Comparison of ENCODE assay signal across 9 cellular contexts in genomic region chr9:134644715-134645606, GRCh38. TPM values are rescaled to one million over a fixed set of nuclear protein-coding genes. Genes with fewer than 3 reads are reported as not detected.
DNase-seq lines count a peak whose midpoint lies in the region; ATAC-seq and TF ChIP-seq lines count a peak whose summit lies in the region.
"Had no signal": no experiment of that assay in that cellular context is flagged by ENCODE, and none has a peak within 500 bp of the region (broad histone marks: within the 10 kb centered on the region; RNA-seq: fewer than 3 reads in every experiment).

No MANE protein-coding gene starts in this region.

- intact Hi-C loops in MCF 10A (cut with micrococcal nuclease): loop anchor here (5.0 to 10.0 kb wide), 2 partner anchors 188 to 470 kb away; no protein-coding TSS in a partner anchor
- intact Hi-C loops in left colon (cut with DNase I, micrococcal nuclease): no loop called here

- no peaks in the 10 kb centered on the region for H3K9me3 ChIP-seq in suprapubic skin

- no peaks in the 10 kb centered on the region for H3K36me3 Mint-ChIP-seq in MCF 10A (ENCODE audit: insufficient read depth, unreplicated experiment)

- no peaks in the 10 kb centered on the region for H3K27me3 Mint-ChIP-seq in MCF 10A (ENCODE audit: insufficient read depth, unreplicated experiment)

- DNase-seq in HT1080 (ENCODE audit: low read depth): peak; percentile 96
- peak; percentile 97 for DNase-seq in MCF 10A (ENCODE audit: unreplicated experiment)
- peak; percentile 29 to 57 for DNase-seq in left colon
- DNase-seq in suprapubic skin (ENCODE audit: low spot score in 2 of 2): peak; percentile 84 to 94
- no peak for DNase-seq in NCI-H1092 (lab: John Stamatoyannopoulos, UW)
- DNase-seq in NCI-H1105 (lab: John Stamatoyannopoulos, UW): no peak
- no peak for DNase-seq in stimulated activated naive CD8-positive, alpha-beta T cell treated with anti-CD3 and anti-CD28 coated beads, Interleukin-15, Interleukin-2, amounts not matched to agents 100 U/mL and 50 U/mL, for 24 hours

- no peak for TF ChIP-seq EP300 in suprapubic skin (IDR thresholded peaks at IDR 0.05)

- no TSS peak for BruUV-seq in MCF 10A (replicated peaks; lab: Mats Ljungman, UMichigan)

- H3K27me3 ChIP-seq in suprapubic skin: peaks cover 14% of the 10 kb centered on the region

- CTCF ChIA-PET in MCF 10A (lab: Yijun Ruan, JAX): interaction anchor here (0.5 kb wide), 2 partner anchors 199 to 1728 kb away, joined by 3 to 4 read pairs; no protein-coding TSS in a partner anchor

- peaks cover 30% of the 10 kb centered on the region for H3K4me1 Mint-ChIP-seq in MCF 10A (ENCODE audit: insufficient read depth, unreplicated experiment)
- H3K4me1 Mint-ChIP-seq: central memory CD8-positive, alpha-beta T cell had no signal

- H3K27ac ChIP-seq in suprapubic skin: peak overlapping the region; percentile 73

- H3K36me3 ChIP-seq in suprapubic skin: no peaks in the 10 kb centered on the region

- H3K27ac Mint-ChIP-seq in MCF 10A (ENCODE audit: low read depth, unreplicated experiment): no peak overlapping the region

- no peak for TF ChIP-seq POLR2A in suprapubic skin (IDR thresholded peaks at IDR 0.05)

- POLR2A ChIA-PET in MCF 10A (lab: Yijun Ruan, JAX): interaction anchor here (0.7 kb wide), 1 partner anchor 188 kb away, joined by 4 read pairs; no protein-coding TSS in a partner anchor

- TF ChIP-seq CTCF in MCF 10A (IDR thresholded peaks at IDR 0.05; ENCODE audit: unreplicated experiment) (no peak), suprapubic skin (IDR thresholded peaks at IDR 0.05) (no peak)

- ATAC-seq in left colon (peak; percentile 38), GM18517 (IDR thresholded peaks at IDR 0.05; ENCODE audit: unreplicated experiment) (no peak)
- no peak for ATAC-seq in stimulated activated naive CD8-positive, alpha-beta T cell treated with anti-CD3 and anti-CD28 coated beads, Interleukin-15, Interleukin-2, amounts not matched to agents 100 U/mL and 50 U/mL, for 24 hours

- peaks cover 81% of the 10 kb centered on the region for H3K4me1 ChIP-seq in suprapubic skin

- peak overlapping the region; percentile 67 for H3K4me3 Mint-ChIP-seq in MCF 10A (ENCODE audit: unreplicated experiment)
- H3K4me3 Mint-ChIP-seq: central memory CD8-positive, alpha-beta T cell had no signal

- H3K9me3 Mint-ChIP-seq in MCF 10A (ENCODE audit: unreplicated experiment): no peaks in the 10 kb centered on the region
- H3K9me3 Mint-ChIP-seq: central memory CD8-positive, alpha-beta T cell had no signal

- H3K4me3 ChIP-seq in suprapubic skin: peak overlapping the region; percentile 34

- WGBS in suprapubic skin: 7% methylated on average over 10 of the region's 22 CpGs

RNA-seq across cellular contexts. Expression of gene COL5A1, which starts 3.4 kb away (rescaled TPM):
- total RNA-seq in HT1080 (2014; rRNA removed; shearing (Covaris generic)): 5.4 and 6.5 TPM in 2 replicates
- polyA plus RNA-seq in HT1080 (2015; cell fraction: cytosol; rRNA removed): 6.7 and 9.0 TPM in 2 replicates
- 70.0 and 77.9 TPM in 2 replicates for polyA plus RNA-seq in HT1080 (2015; cell fraction: nucleus; rRNA removed)
- not detected in 2 replicates for total RNA-seq in MCF 10A (2022)
- 10 to 100 TPM in 1 of 2 donors, 1 to 10 TPM in 1; 5.3 to 17.8 TPM for total RNA-seq in left colon
- 10 to 100 TPM in 3 of 4 donors, 1 to 10 TPM in 1; 8.6 to 16.5 (median 15.4) TPM for total RNA-seq in suprapubic skin

Comparison
In these comparisons a context has a peak if more than half of its experiments do, and no peak if none do; other contexts are left out.
1. DNase-seq: peak in HT1080 (single experiment), MCF 10A (single experiment), left colon (2 of 2) and suprapubic skin (2 of 2); none in NCI-H1092 (single experiment), NCI-H1105 (single experiment) and stimulated activated naive CD8-positive, alpha-beta T cell treated with anti-CD3 and anti-CD28 coated beads, Interleukin-15, Interleukin-2, amounts not matched to agents 100 U/mL and 50 U/mL, for 24 hours (single experiment).